17 cellular contexts compared by ENCODE assay signal in the genomic region with DNA sequence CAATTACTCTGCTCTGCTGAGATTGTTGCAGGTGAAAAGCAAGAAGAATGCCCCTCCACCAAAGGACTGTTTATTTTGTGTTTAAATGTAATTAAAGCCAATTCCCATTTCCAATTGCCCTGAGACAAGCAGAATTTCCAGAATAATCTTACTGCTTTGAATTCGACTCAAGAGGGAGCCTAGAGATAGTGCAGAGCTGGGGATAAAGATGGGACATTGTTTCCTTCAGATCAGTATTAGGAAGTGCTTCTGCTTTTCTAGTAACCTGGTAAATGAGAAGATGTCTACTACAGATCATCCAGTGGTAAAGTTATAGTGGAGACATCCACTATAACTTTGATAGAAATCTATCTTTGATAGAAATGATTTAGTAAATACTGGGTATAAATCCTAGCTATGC.
"Had no signal": no experiment of that assay in that cellular context is flagged by ENCODE, and none has a peak within 500 bp of the region (broad histone marks: within the 10 kb centered on the region; RNA-seq: fewer than 3 reads in every experiment).

No MANE protein-coding gene starts in this region.

- ATAC-seq: activated T-helper 17 cell treated with anti-CD3 and anti-CD28 coated beads, Interleukin-2, amount 50 U/mL, for 72 hours; lower lobe of right lung; naive thymus-derived CD4-positive, alpha-beta T cell; psoas muscle; right lobe of liver; stimulated activated memory B cell treated with anti-CD40 and anti-IgM and Interleukin-4, amounts not matched to agents 10 μg/mL and 1 μg/mL and 100 μg/mL, for 72 hours had no signal

- DNase-seq: activated CD4-positive, alpha-beta T cell treated with anti-CD3 and anti-CD28 coated beads, Interleukin-2, amount 10 ng/mL, durations not matched to agents 24 days and 14 days; activated naive CD4-positive, alpha-beta T cell treated with anti-CD3 and anti-CD28 coated beads for 36 hours; activated T-cell treated with anti-CD3 and anti-CD28 coated beads for 4 hours; cortex of kidney; effector memory CD4-positive, alpha-beta T cell; hippocampal formation; lower lobe of right lung; naive thymus-derived CD4-positive, alpha-beta T cell; psoas muscle; right lobe of liver; spleen; stimulated activated CD4-positive, alpha-beta T cell treated with anti-CD3 and anti-CD28 coated beads, Interleukin-1b, Interleukin-23, amount 100 ng/mL, for 48 hours; tibial artery had no signal

- H3K4me1 ChIP-seq: lower lobe of right lung, psoas muscle, right lobe of liver, spleen, tibial artery, vagina had no signal

- H3K36me3 ChIP-seq: lower lobe of right lung, right lobe of liver, spleen, tibial artery, vagina had no signal

- H3K9me3 ChIP-seq: lower lobe of right lung, psoas muscle, right lobe of liver, spleen, tibial artery, vagina had no signal

- H3K27ac ChIP-seq: epithelial cell of prostate, lower lobe of right lung, psoas muscle, right lobe of liver, spleen, tibial artery, vagina had no signal

- H3K4me3 ChIP-seq: lower lobe of right lung, psoas muscle, right lobe of liver, spleen, tibial artery, vagina had no signal

- H3K27me3 ChIP-seq: right lobe of liver, tibial artery, vagina had no signal
